ENCODE assay signal across 15 cellular contexts in the genomic region with DNA sequence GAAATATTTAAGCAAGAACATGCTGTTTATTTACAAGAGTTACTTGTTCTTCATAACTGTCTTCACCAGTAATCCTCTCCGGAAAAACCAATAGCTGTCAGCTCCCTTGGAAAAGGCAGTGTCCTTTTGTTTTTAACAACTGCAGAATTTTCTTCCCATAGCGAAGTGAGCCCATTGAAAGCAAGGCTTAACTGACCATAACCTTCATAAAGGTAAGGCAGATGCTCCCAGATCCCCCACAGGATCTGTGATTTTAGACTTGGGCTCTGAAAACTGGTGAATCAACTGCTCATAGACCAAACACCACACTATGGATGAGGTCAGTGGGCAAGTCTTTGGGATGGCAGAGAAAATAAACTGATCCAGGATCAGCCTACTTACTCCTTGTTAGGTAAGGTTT.
DNase-seq lines count a peak whose midpoint lies in the region; FAIRE-seq and TF ChIP-seq lines count a peak whose summit lies in the region.
"Had no signal": no experiment of that assay in that cellular context is flagged by ENCODE, and none has a peak within 500 bp of the region (broad histone marks: within the 10 kb centered on the region; RNA-seq: fewer than 3 reads in every experiment).

No MANE protein-coding gene starts in this region.

- H3K27ac ChIP-seq in VCaP = peak overlapping the region; percentile 21; the same call in 1 of the 2 replicates

- no peaks in the 10 kb centered on the region for H3K27me3 Mint-ChIP-seq in progenitor cell of endocrine pancreas

- DNase-seq in AG10803 (ENCODE audit: low read depth) (no peak), glomerular visceral epithelial cell (ENCODE audit: extremely low spot score) (peak; percentile 66), progenitor cell of endocrine pancreas (ENCODE audit: low spot score, unreplicated experiment) (no peak), NCI-H774 (lab: John Stamatoyannopoulos, UW) (no peak), HuH-7.5 (ENCODE audit: low spot score) (no peak), GM12891 (ENCODE audit: insufficient read length, low spot score) (no peak)
- no peak for DNase-seq in activated CD8-positive, alpha-beta memory T cell treated with anti-CD3 and anti-CD28 coated beads, Interleukin-2, amount 50 U/mL, for 48 hours
- DNase-seq: activated CD4-positive, alpha-beta T cell treated with anti-CD3 and anti-CD28 coated beads, Interleukin-2, amount 50 U/mL, for 48 hours; activated gamma-delta T cell; caudate nucleus; H9; NCI-H446 treated with DMSO at 0.1 percent for 48 hours; Peyer's patch had no signal

- H3K4me1 Mint-ChIP-seq in progenitor cell of endocrine pancreas (ENCODE audit: low read depth) = peaks cover 62% of the 10 kb centered on the region
- H3K4me1 Mint-ChIP-seq: B cell had no signal

- FAIRE-seq in GM12891 (lab: Jason Lieb, UNC) = no peak

- TF ChIP-seq POLR2A in GM12891 (IDR thresholded peaks at IDR 0.05; ENCODE audit: low read depth, low read length) = no peak

- H3K4me3 ChIP-seq in AG10803 (ENCODE audit: low read length) = peak overlapping the region; percentile 40

- H3K9me3 Mint-ChIP-seq in progenitor cell of endocrine pancreas (ENCODE audit: low read depth) = no peaks in the 10 kb centered on the region
- H3K9me3 Mint-ChIP-seq: H9 had no signal

- no peak for TF ChIP-seq CTCF in AG10803 (conservative IDR thresholded peaks at IDR 0.05; ENCODE audit: low read length)
- no peak for TF ChIP-seq CTCF in VCaP (conservative IDR thresholded peaks at IDR 0.05)
- no peak for TF ChIP-seq CTCF in progenitor cell of endocrine pancreas (IDR thresholded peaks at IDR 0.05; ENCODE audit: unreplicated experiment)

- H3K4me3 Mint-ChIP-seq in progenitor cell of endocrine pancreas (ENCODE audit: low read depth) = no peak overlapping the region
- H3K4me3 Mint-ChIP-seq: B cell, H9 had no signal

- peaks cover 2% of the 10 kb centered on the region for H3K36me3 Mint-ChIP-seq in progenitor cell of endocrine pancreas (ENCODE audit: insufficient read depth)

- peak overlapping the region; percentile 95 for H3K27ac Mint-ChIP-seq in progenitor cell of endocrine pancreas
- H3K27ac Mint-ChIP-seq: B cell, H9 had no signal

TF ChIP-seq in GM12891, 5 proteins besides CTCF, POLR2A, EP300 and RAD21:
- TF ChIP-seq POU2F2 (IDR thresholded peaks at IDR 0.05; ENCODE audit: low read depth, low read length) (no peak), PAX5 (IDR thresholded peaks at IDR 0.05; ENCODE audit: insufficient read depth, low read length, severe bottlenecking) (no peak), SPI1 (IDR thresholded peaks at IDR 0.05; ENCODE audit: low read depth, low read length) (no peak), POLR2AphosphoS5 (IDR thresholded peaks at IDR 0.05; ENCODE audit: low read depth, low read length) (no peak), TAF1 (IDR thresholded peaks at IDR 0.05; ENCODE audit: low read depth, low read length) (no peak)
